Comparison of ENCODE assay signal across 13 cellular contexts in the genomic region with DNA sequence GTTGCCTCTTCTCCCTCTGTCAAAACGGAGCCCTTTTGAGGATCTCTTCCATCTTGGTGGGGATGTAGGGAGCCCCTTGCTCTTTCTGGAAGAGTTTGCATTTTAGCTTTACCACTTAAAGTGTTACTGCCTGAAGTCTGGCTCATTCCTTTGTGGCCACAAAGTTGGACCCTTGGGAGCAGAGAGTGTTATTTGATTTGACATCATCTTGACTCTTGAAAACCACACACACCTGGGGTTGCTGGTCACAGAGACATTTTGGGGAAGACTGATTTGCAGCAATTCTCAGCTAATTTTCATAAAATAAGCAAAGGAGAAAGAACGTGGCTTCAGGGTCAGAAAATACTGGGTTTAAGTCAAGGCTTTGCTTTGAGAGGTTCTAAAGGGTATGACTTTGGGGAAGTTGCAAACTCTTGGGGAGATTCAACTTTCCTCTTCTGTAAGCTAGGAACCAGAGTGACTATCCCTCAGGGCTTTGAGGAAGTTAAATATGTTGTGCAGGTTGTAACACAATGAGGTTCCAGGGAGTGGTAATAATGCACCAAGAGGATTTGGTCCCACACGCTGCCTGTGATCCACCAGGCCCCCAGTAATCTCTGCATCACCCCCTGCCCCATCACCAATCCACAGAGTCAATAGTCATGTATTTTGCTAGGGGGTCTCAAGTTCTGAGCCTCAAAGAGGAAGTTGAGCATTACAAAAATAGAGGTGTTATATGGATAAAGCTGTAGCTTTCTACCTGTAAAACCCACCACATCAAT.
DNase-seq lines count a peak whose midpoint lies in the region; ATAC-seq lines count a peak whose summit lies in the region.
"Had no signal": no experiment of that assay in that cellular context is flagged by ENCODE, and none has a peak within 500 bp of the region (broad histone marks: within the 10 kb centered on the region; RNA-seq: fewer than 3 reads in every experiment).

No MANE protein-coding gene starts in this region.

- no peaks in the 10 kb centered on the region for H3K4me1 ChIP-seq in SJCRH30
- H3K4me1 ChIP-seq: adrenal gland, tibial artery had no signal

- no peak overlapping the region for H3K4me3 ChIP-seq in SJCRH30
- H3K4me3 ChIP-seq: adrenal gland, tibial artery had no signal

- H3K36me3 ChIP-seq in SJCRH30, result no peaks in the 10 kb centered on the region
- H3K36me3 ChIP-seq: adrenal gland, tibial artery had no signal

- peak; percentile 66 for DNase-seq in DMS79 treated with DMSO at 0.1 percent for 48 hours (lab: John Stamatoyannopoulos, UW)
- DNase-seq in NAMALWA (ENCODE audit: low spot score), result peak; percentile 13
- no peak for DNase-seq in activated naive CD8-positive, alpha-beta T cell treated with anti-CD3 and anti-CD28 coated beads for 36 hours
- DNase-seq in Kasumi-1 (lab: John Stamatoyannopoulos, UW), result no peak
- no peak for DNase-seq in NCI-H2196 (lab: John Stamatoyannopoulos, UW; ENCODE audit: unreplicated experiment)
- no peak for DNase-seq in SJCRH30
- DNase-seq: activated CD8-positive, alpha-beta memory T cell treated with anti-CD3 and anti-CD28 coated beads, Interleukin-2, amount 50 U/mL, for 4 hours; adrenal gland; tibial artery had no signal

- H3K27me3 Mint-ChIP-seq in activated naive CD8-positive, alpha-beta T cell treated with anti-CD3 and anti-CD28 coated beads for 36 hours, result peaks cover 10% of the 10 kb centered on the region

- no peaks in the 10 kb centered on the region for H3K27me3 ChIP-seq in SJCRH30
- H3K27me3 ChIP-seq: adrenal gland, tibial artery had no signal

- H3K9me3 ChIP-seq in SJCRH30 (replicated peaks), result no peaks in the 10 kb centered on the region
- H3K9me3 ChIP-seq: adrenal gland, tibial artery had no signal

- no peaks in the 10 kb centered on the region for H3K36me3 Mint-ChIP-seq in activated naive CD8-positive, alpha-beta T cell treated with anti-CD3 and anti-CD28 coated beads for 36 hours
- H3K36me3 Mint-ChIP-seq: IgD-negative memory B cell had no signal

- ATAC-seq in GM19397 (IDR thresholded peaks at IDR 0.05; ENCODE audit: unreplicated experiment) (peak; percentile 40), HG02884 (IDR thresholded peaks at IDR 0.05; ENCODE audit: unreplicated experiment) (peak; percentile 41)
- ATAC-seq: sciatic nerve had no signal

- no peak overlapping the region for H3K27ac Mint-ChIP-seq in activated naive CD8-positive, alpha-beta T cell treated with anti-CD3 and anti-CD28 coated beads for 36 hours

- no peak overlapping the region for H3K4me3 Mint-ChIP-seq in activated naive CD8-positive, alpha-beta T cell treated with anti-CD3 and anti-CD28 coated beads for 36 hours

- H3K4me1 Mint-ChIP-seq in activated naive CD8-positive, alpha-beta T cell treated with anti-CD3 and anti-CD28 coated beads for 36 hours, result peaks cover 11% of the 10 kb centered on the region

- H3K9me3 Mint-ChIP-seq in activated naive CD8-positive, alpha-beta T cell treated with anti-CD3 and anti-CD28 coated beads for 36 hours, result peaks cover 2% of the 10 kb centered on the region

- no peak overlapping the region for H3K27ac ChIP-seq in SJCRH30
- H3K27ac ChIP-seq: adrenal gland, tibial artery had no signal

Comparison
In these comparisons a context has a peak if more than half of its experiments do, and no peak if none do; other contexts are left out.
1. DNase-seq: peak in DMS79 treated with DMSO at 0.1 percent for 48 hours (single experiment) and NAMALWA (single experiment); none in activated naive CD8-positive, alpha-beta T cell treated with anti-CD3 and anti-CD28 coated beads for 36 hours (single experiment), Kasumi-1 (0 of 2), NCI-H2196 (single experiment) and SJCRH30 (0 of 2).